8 cellular contexts compared by ENCODE assay signal in the genomic region with DNA sequence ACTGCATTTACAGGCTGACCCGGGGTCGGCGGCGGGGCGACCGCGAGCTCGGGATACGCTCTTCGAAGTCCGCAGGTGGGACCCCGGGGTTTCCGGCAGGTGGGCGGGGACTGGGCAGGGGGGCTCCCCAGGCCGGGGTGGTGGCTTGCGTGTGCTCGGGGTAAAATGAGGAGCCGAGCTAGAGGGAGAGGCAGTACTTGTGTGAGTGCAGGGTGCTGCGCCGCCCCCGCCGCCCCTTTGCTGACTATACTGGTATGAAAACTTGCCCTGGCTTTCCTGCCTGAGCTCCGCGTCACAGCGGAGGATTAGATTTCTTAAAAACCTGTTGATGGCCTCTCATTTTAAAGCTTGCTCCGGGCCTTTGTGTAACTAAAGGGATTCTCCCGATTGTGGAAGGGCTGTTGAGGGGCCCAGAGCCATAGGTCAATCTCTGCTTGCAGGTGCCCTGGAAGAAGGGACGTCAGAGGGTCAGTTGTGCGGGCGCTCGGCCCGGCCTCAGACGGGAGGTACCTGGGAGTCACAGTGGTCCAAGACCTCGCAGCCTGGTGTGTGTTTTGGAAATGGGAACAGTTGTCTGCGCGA. TPM values are rescaled to one million over a fixed set of nuclear protein-coding genes. Genes with fewer than 3 reads are reported as not detected.
DNase-seq lines count a peak whose midpoint lies in the region; TF ChIP-seq lines count a peak whose summit lies in the region.

No MANE protein-coding gene starts in this region.

- H3K4me3 ChIP-seq in GM12865 (ENCODE audit: low read depth, low read length), result peak overlapping the region; percentile 73
- H3K4me3 ChIP-seq in HFF-Myc (replicated peaks; ENCODE audit: low read depth, low read length), result peak overlapping the region; percentile 61
- peak overlapping the region; percentile 77 for H3K4me3 ChIP-seq in WERI-Rb-1 (ENCODE audit: low read depth, low read length)
- H3K4me3 ChIP-seq in mammary epithelial cell (replicated peaks in 1 of 3; ENCODE audit: insufficient read depth in 1 of 3, low read depth in 2 of 3, low read length in 3 of 3), result peak overlapping the region; percentile 71 to 97 (median 81)

- H3K79me2 ChIP-seq in mammary epithelial cell (ENCODE audit: insufficient read depth, low read length), result peaks cover 48% of the 10 kb centered on the region

- H3K27ac ChIP-seq in WERI-Rb-1 (peak overlapping the region; percentile 86), mammary epithelial cell (ENCODE audit: insufficient read depth, low read depth, low read length) (peak overlapping the region; percentile 85)

- peak overlapping the region; percentile 83 for H3K9ac ChIP-seq in mammary epithelial cell (ENCODE audit: insufficient read depth, low read length)

- no TSS peak for BruUV-seq in mammary epithelial cell (replicated peaks; lab: Mats Ljungman, UMichigan)

- H3K36me3 ChIP-seq in WERI-Rb-1 (no peaks in the 10 kb centered on the region; the same call in none of the 2 replicates), mammary epithelial cell (ENCODE audit: insufficient read depth, low read length) (peaks cover 2% of the 10 kb centered on the region)

- dilution Hi-C loops in mammary epithelial cell (cut with HindIII; ENCODE audit: low sequenced_read_pairs), result no loop called here

- DNase-seq in GM12865 (ENCODE audit: low read depth) (peak; percentile 83), HFF-Myc (ENCODE audit: extremely low read depth, low read depth) (no peak), NAMALWA (ENCODE audit: low spot score) (peak; percentile 85), WERI-Rb-1 (peak; percentile 78), mammary epithelial cell (peak; percentile 49), iPS-NIHi7 (ENCODE audit: extremely low spot score) (peak; percentile 84), smooth muscle cell of the brain vasculature (ENCODE audit: low read depth, low spot score) (peak; percentile 9), GF-D8 (lab: John Stamatoyannopoulos, UW) (no peak)

- peak overlapping the region; percentile 100 for H2AFZ ChIP-seq in mammary epithelial cell (ENCODE audit: low read depth, low read length)

- H4K20me1 ChIP-seq in mammary epithelial cell (ENCODE audit: insufficient read depth, low read length), result no peaks in the 10 kb centered on the region

- no peaks in the 10 kb centered on the region for H3K27me3 ChIP-seq in WERI-Rb-1 (ENCODE audit: insufficient read depth, low read depth, severe bottlenecking)
- no peaks in the 10 kb centered on the region for H3K27me3 ChIP-seq in mammary epithelial cell (ENCODE audit: insufficient read depth, low read length)

- 6% methylated on average over 16 of the region's 36 CpGs for WGBS in mammary epithelial cell (ENCODE audit: low coverage, missing lambda C conversion rate)

- CTCF ChIA-PET in mammary epithelial cell (lab: Charles Lee; ENCODE audit: low non-redundant PET), result interaction anchor here (0.6 kb wide), 1 partner anchor 108 kb away, joined by 6 read pairs; no protein-coding TSS in a partner anchor

- intact Hi-C loops in mammary epithelial cell (cut with micrococcal nuclease), result no loop called here

- peak overlapping the region; percentile 69 for H3K4me2 ChIP-seq in mammary epithelial cell (ENCODE audit: insufficient read depth, low read depth, low read length)

- H3K9me3 ChIP-seq in WERI-Rb-1 (ENCODE audit: severe bottlenecking) (no peaks in the 10 kb centered on the region), mammary epithelial cell (replicated peaks; ENCODE audit: insufficient read depth, low read length) (no peaks in the 10 kb centered on the region)

- H3K4me1 ChIP-seq in mammary epithelial cell (ENCODE audit: insufficient read depth, low read length), result peaks cover 15% of the 10 kb centered on the region

- in situ Hi-C loops in mammary epithelial cell (cut with MboI; ENCODE audit: low sequenced_read_pairs in 2 of 2), result no loop called here

- no peak for TF ChIP-seq CTCF in GM12865 (IDR thresholded peaks at IDR 0.05; ENCODE audit: insufficient read depth, low read depth, low read length, missing control alignments)
- no peak for TF ChIP-seq CTCF in HFF-Myc (IDR thresholded peaks at IDR 0.05; ENCODE audit: low read depth, low read length, missing control alignments)
- no peak for TF ChIP-seq CTCF in WERI-Rb-1 (IDR thresholded peaks at IDR 0.05; ENCODE audit: low read depth, low read length)
- TF ChIP-seq CTCF in mammary epithelial cell (conservative IDR thresholded peaks at IDR 0.05 in 1 of 2, IDR thresholded peaks at IDR 0.05 in 1 of 2; ENCODE audit: extremely low read depth in 1 of 2, insufficient read depth in 1 of 2, low read depth in 1 of 2, low read length in 2 of 2), result no peak

RNA-seq across cellular contexts. Expression of a gene that starts 0.5 kb away (rescaled TPM):
- 10 to 100 TPM; 44.2 to 52.7 TPM for total RNA-seq in mammary epithelial cell
- polyA plus RNA-seq in mammary epithelial cell, result 26.6 TPM
- polyA minus RNA-seq in mammary epithelial cell, result 13.3 TPM

RNA-seq across cellular contexts. Expression of a gene that starts 0.8 kb away (rescaled TPM):
- total RNA-seq in mammary epithelial cell, result 1 to 10 TPM in 1 of 2 donors, under 1 TPM in 1; 0.78 to 1.3 TPM
- 0.18 TPM for polyA plus RNA-seq in mammary epithelial cell
- 16.2 TPM for polyA minus RNA-seq in mammary epithelial cell

Comparison
In these comparisons a context has a peak if more than half of its experiments do, and no peak if none do; other contexts are left out.
1. DNase-seq: peak in GM12865 (single experiment), NAMALWA (single experiment), WERI-Rb-1 (single experiment), mammary epithelial cell (single experiment), iPS-NIHi7 (single experiment) and smooth muscle cell of the brain vasculature (single experiment); none in HFF-Myc (single experiment) and GF-D8 (single experiment).
2. Peak in every context shown above with its lines, with median percentiles within 50 percentile points of each other: H3K4me3 ChIP-seq.